ENCODE assay signal across 16 cellular contexts in genomic region chr7:13055732-13056369, GRCh38.
A peak's percentile ranks its signal among the peaks of the same experiment; 100 is the strongest.
DNase-seq lines count a peak whose midpoint lies in the region; ATAC-seq, FAIRE-seq and TF ChIP-seq lines count a peak whose summit lies in the region.
"Had no signal": no experiment of that assay in that cellular context is flagged by ENCODE, and none has a peak within 500 bp of the region (broad histone marks: within the 10 kb centered on the region; RNA-seq: fewer than 3 reads in every experiment).

No MANE protein-coding gene starts in this region.

- no peak overlapping the region for H2BK120ac ChIP-seq in mesenchymal stem cell (ENCODE audit: low read depth, low read length)

- H3K4me3 ChIP-seq in BLaER1 (no peak overlapping the region), OCI-LY3 (ENCODE audit: low read length) (no peak overlapping the region; the same call in 1 of the 2 replicates), mesenchymal stem cell (ENCODE audit: insufficient read depth in 1 of 2, low read depth in 1 of 2, low read length in 2 of 2) (no peak overlapping the region), H7 (ENCODE audit: insufficient read depth, low read depth, low read length) (no peak overlapping the region)
- no peak overlapping the region for H3K4me3 ChIP-seq in CD8-positive, alpha-beta memory T cell (ENCODE audit: low read length)
- H3K4me3 ChIP-seq: GM12878, lung, pancreas had no signal

- peak overlapping the region; percentile 87 for H2AFZ ChIP-seq in OCI-LY3 (ENCODE audit: low read depth, low read length)
- H2AFZ ChIP-seq in mesenchymal stem cell (ENCODE audit: low read depth, low read length) = peak overlapping the region; percentile 42

- H3K27ac ChIP-seq in BLaER1 = no peak overlapping the region
- H3K27ac ChIP-seq in OCI-LY3 (ENCODE audit: low read length) = 0 out of 2 replicates have a peak overlapping the region, but pooled peaks have one; percentile 18
- no peak overlapping the region for H3K27ac ChIP-seq in mesenchymal stem cell (ENCODE audit: low read length, poor library complexity, severe bottlenecking)
- H3K27ac ChIP-seq in CD8-positive, alpha-beta memory T cell (ENCODE audit: low read depth, low read length) = no peak overlapping the region
- H3K27ac ChIP-seq: pancreas had no signal

- H3K4ac ChIP-seq in mesenchymal stem cell (ENCODE audit: low read depth in 1 of 2, low read length in 2 of 2) = no peak overlapping the region

- POLR2A ChIA-PET in CD8-positive, alpha-beta memory T cell (lab: Charles Lee) = no interaction called here

- WGBS in mesenchymal stem cell = 80% methylated on average over 1 of the region's 2 CpGs

- H3K14ac ChIP-seq in mesenchymal stem cell (ENCODE audit: low read length in 2 of 2) = no peak overlapping the region

- ATAC-seq in sciatic nerve = no peak
- ATAC-seq: GM12878, pancreas had no signal

- TF ChIP-seq CTCF in OCI-LY3 (IDR thresholded peaks at IDR 0.05; ENCODE audit: low read depth, low read length) = no peak

- H3K9me3 ChIP-seq in BLaER1 (peaks cover 6% of the 10 kb centered on the region; the same call in 1 of the 2 replicates), OCI-LY3 (ENCODE audit: insufficient read depth, low read length) (no peaks in the 10 kb centered on the region), mesenchymal stem cell (ENCODE audit: control insufficient read depth, low read length) (no peaks in the 10 kb centered on the region)
- H3K9me3 ChIP-seq in CD8-positive, alpha-beta memory T cell (ENCODE audit: low read length) = no peaks in the 10 kb centered on the region
- H3K9me3 ChIP-seq: BE2C, pancreas had no signal

- 0 out of 2 replicates have a peak overlapping the region, but pooled peaks have one; percentile 3 for H3K4me2 ChIP-seq in BLaER1
- H3K4me2 ChIP-seq in OCI-LY3 (ENCODE audit: low read length) = peak overlapping the region; percentile 55
- H3K4me2 ChIP-seq in mesenchymal stem cell (ENCODE audit: low read length, poor library complexity, severe bottlenecking) = no peak overlapping the region

- no peaks in the 10 kb centered on the region for H3K27me3 ChIP-seq in BLaER1
- H3K27me3 ChIP-seq in OCI-LY3 (ENCODE audit: low read depth, low read length) = no peaks in the 10 kb centered on the region
- no peaks in the 10 kb centered on the region for H3K27me3 ChIP-seq in mesenchymal stem cell (ENCODE audit: control insufficient read depth in 1 of 2, insufficient read depth in 1 of 2, low read length in 2 of 2)
- H3K27me3 ChIP-seq in CD8-positive, alpha-beta memory T cell (ENCODE audit: insufficient read depth, low read length, poor library complexity, severe bottlenecking) = no peaks in the 10 kb centered on the region
- no peaks in the 10 kb centered on the region for H3K27me3 ChIP-seq in H7 (ENCODE audit: control insufficient read depth, insufficient read depth, low read length)
- H3K27me3 ChIP-seq: BE2C, pancreas had no signal

- H3K27ac Mint-ChIP-seq in CD8-positive, alpha-beta memory T cell = no peak overlapping the region

- H3K4me1 Mint-ChIP-seq in CD8-positive, alpha-beta memory T cell = peaks cover 12 to 25% (median 16%) of the 10 kb centered on the region in 3 donors

- H3K36me3 ChIP-seq in BLaER1 (no peaks in the 10 kb centered on the region), OCI-LY3 (replicated peaks; ENCODE audit: low read depth, low read length) (no peaks in the 10 kb centered on the region), mesenchymal stem cell (ENCODE audit: control insufficient read depth in 1 of 2, insufficient read depth in 2 of 2, low read depth in 1 of 2, low read length in 2 of 2) (no peaks in the 10 kb centered on the region), H7 (replicated peaks; ENCODE audit: control insufficient read depth, insufficient read depth, low read length) (no peaks in the 10 kb centered on the region)
- no peaks in the 10 kb centered on the region for H3K36me3 ChIP-seq in CD8-positive, alpha-beta memory T cell (ENCODE audit: insufficient read depth, low read length)
- H3K36me3 ChIP-seq: BE2C, pancreas had no signal

- no peaks in the 10 kb centered on the region for H4K20me1 ChIP-seq in BLaER1
- H4K20me1 ChIP-seq in OCI-LY3 (ENCODE audit: insufficient read depth, low read length) = no peaks in the 10 kb centered on the region

- H3K9me3 Mint-ChIP-seq in CD8-positive, alpha-beta memory T cell = no peaks in the 10 kb centered on the region

- peaks cover 19% of the 10 kb centered on the region for H3K4me1 ChIP-seq in BLaER1
- peaks cover 27% of the 10 kb centered on the region for H3K4me1 ChIP-seq in OCI-LY3 (ENCODE audit: low read length)
- no peaks in the 10 kb centered on the region for H3K4me1 ChIP-seq in mesenchymal stem cell (ENCODE audit: control insufficient read depth, insufficient read depth, low read depth, low read length)
- H3K4me1 ChIP-seq in CD8-positive, alpha-beta memory T cell (ENCODE audit: insufficient read depth, low read length) = no peaks in the 10 kb centered on the region
- H3K4me1 ChIP-seq: BE2C, pancreas had no signal

- H3K27me3 Mint-ChIP-seq in CD8-positive, alpha-beta memory T cell = peaks cover 0 to 2% of the 10 kb centered on the region in 2 donors

- TF ChIP-seq POLR2A in H54 (IDR thresholded peaks at IDR 0.05; ENCODE audit: low read depth, low read length) = no peak

- intact Hi-C loops in sciatic nerve (cut with DNase I) = no loop called here

- peak overlapping the region in 1 of 2 experiments; percentile 10 for H2BK12ac ChIP-seq in mesenchymal stem cell (ENCODE audit: low read length in 2 of 2)

- no peak overlapping the region for H2AK5ac ChIP-seq in mesenchymal stem cell (ENCODE audit: low read length, severe bottlenecking)

- H3K79me1 ChIP-seq in mesenchymal stem cell (replicated peaks; ENCODE audit: low read length, poor library complexity, severe bottlenecking) = no peaks in the 10 kb centered on the region

- no peaks in the 10 kb centered on the region for H3K79me2 ChIP-seq in OCI-LY3 (ENCODE audit: low read length)

- no peak overlapping the region for H2BK15ac ChIP-seq in mesenchymal stem cell (ENCODE audit: low read depth, poor library complexity, severe bottlenecking)

- no peaks in the 10 kb centered on the region for H3K36me3 Mint-ChIP-seq in CD8-positive, alpha-beta memory T cell

- H3K18ac ChIP-seq in mesenchymal stem cell (ENCODE audit: low read depth in 1 of 2, low read length in 2 of 2) = peak overlapping the region in 1 of 2 experiments; percentile 24

- H3K9ac ChIP-seq in BLaER1 (no peak overlapping the region), OCI-LY3 (ENCODE audit: low read length) (no peak overlapping the region), mesenchymal stem cell (ENCODE audit: low read length) (no peak overlapping the region)

- CTCF ChIA-PET in CD8-positive, alpha-beta memory T cell (lab: Charles Lee) = no interaction called here

- H4K8ac ChIP-seq in mesenchymal stem cell (ENCODE audit: low read length) = no peak overlapping the region

- no peak overlapping the region for H3K4me3 Mint-ChIP-seq in CD8-positive, alpha-beta memory T cell

- DNase-seq in H54 (ENCODE audit: insufficient read length, low spot score) (no peak), mesenchymal stem cell (no peak), sciatic nerve (ENCODE audit: low spot score) (no peak), epidermal melanocyte (ENCODE audit: insufficient read length, low spot score) (no peak), H7 (no peak)
- no peak for DNase-seq in CD8-positive, alpha-beta memory T cell
- DNase-seq: activated CD4-positive, alpha-beta T cell treated with anti-CD3 and anti-CD28 coated beads, Interleukin-2, amount 50 U/mL, for 4 hours; BE2C; DND-41; NCI-H1694; NK-92 treated with Interleukin-12 subunit alpha and Interleukin-12 subunit beta, amount 100 ng/mL, for 24 hours; pancreas had no signal

- no peak overlapping the region for H3K23ac ChIP-seq in mesenchymal stem cell (ENCODE audit: low read length in 2 of 2)

- no peak overlapping the region for H4K91ac ChIP-seq in mesenchymal stem cell (ENCODE audit: low read length)

- peak; percentile 91 for FAIRE-seq in H54 (lab: Jason Lieb, UNC)
- FAIRE-seq: GM12878, pancreas had no signal

- no peak overlapping the region for H2BK5ac ChIP-seq in mesenchymal stem cell (ENCODE audit: low read depth, low read length, poor library complexity, severe bottlenecking)
